ENCODE assay signal across 19 cellular contexts in the genomic region with DNA sequence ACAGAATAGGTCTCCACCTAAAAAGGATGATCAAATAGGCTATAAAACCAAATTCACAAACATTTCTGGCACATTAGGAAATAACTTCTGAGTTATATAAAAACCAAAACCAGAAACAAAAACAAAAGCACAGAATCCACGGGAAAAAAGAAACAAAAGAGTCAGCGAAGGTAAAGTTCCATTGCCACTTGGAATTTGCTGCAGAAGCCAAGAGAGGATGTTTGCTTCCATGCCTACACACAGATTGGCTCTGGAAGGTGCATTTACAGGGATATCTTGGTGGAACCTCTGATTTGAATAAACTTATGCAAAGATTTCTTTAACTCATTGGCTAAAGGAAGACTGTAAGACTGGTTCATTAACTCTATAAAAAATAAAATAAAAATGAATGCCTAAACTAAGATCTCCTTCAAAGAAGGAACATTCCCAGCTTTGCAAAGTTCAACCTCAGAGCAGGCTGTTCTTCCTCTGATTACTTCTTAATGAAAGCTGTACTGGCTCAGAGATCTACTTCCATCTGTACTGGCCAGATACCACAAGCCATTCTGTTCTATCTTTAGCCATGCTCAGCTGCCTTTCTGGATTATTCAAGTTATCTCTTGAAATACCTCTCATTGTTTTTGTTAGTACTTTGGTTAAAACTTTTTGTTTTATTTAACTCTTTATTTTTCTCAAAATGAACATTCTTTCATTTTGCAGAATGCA.
DNase-seq lines count a peak whose midpoint lies in the region; ATAC-seq and TF ChIP-seq lines count a peak whose summit lies in the region.
"Had no signal": no experiment of that assay in that cellular context is flagged by ENCODE, and none has a peak within 500 bp of the region (broad histone marks: within the 10 kb centered on the region; RNA-seq: fewer than 3 reads in every experiment).

No MANE protein-coding gene starts in this region.

- H3K9me2 ChIP-seq in Loucy (replicated peaks; ENCODE audit: low read depth, low read length) = no peaks in the 10 kb centered on the region

- H3K9me3 ChIP-seq in Loucy (ENCODE audit: insufficient read depth, low read depth, low read length) = no peaks in the 10 kb centered on the region
- H3K9me3 ChIP-seq: adrenal gland, right lobe of liver, SJCRH30 had no signal

- H3K27me3 Mint-ChIP-seq in stimulated activated memory B cell treated with anti-CD40 and anti-IgM and Interleukin-4, amounts not matched to agents 10 μg/mL and 1 μg/mL and 100 μg/mL, for 72 hours = no peaks in the 10 kb centered on the region
- H3K27me3 Mint-ChIP-seq: dendritic cell treated with granulocyte-macrophage colony-stimulating factor and Interleukin-4, amounts not matched to agents 40 ng/mL and 50 ng/mL, for 4 days had no signal

- H2AFZ ChIP-seq in Loucy (ENCODE audit: low read length) = peak overlapping the region; percentile 57; the same call in 1 of the 2 replicates

- H3F3A ChIP-seq in Loucy (ENCODE audit: low read depth) = no peaks in the 10 kb centered on the region

- H3K27ac Mint-ChIP-seq in stimulated activated memory B cell treated with anti-CD40 and anti-IgM and Interleukin-4, amounts not matched to agents 10 μg/mL and 1 μg/mL and 100 μg/mL, for 72 hours = no peak overlapping the region
- H3K27ac Mint-ChIP-seq: activated CD8-positive, alpha-beta T cell treated with anti-CD3 and anti-CD28 coated beads, Interleukin-2, amount 10 ng/mL, durations not matched to agents 7 days and 5 days; dendritic cell treated with granulocyte-macrophage colony-stimulating factor and Interleukin-4, amounts not matched to agents 40 ng/mL and 50 ng/mL, for 4 days had no signal

- no peak overlapping the region for H3K4me3 Mint-ChIP-seq in stimulated activated memory B cell treated with anti-CD40 and anti-IgM and Interleukin-4, amounts not matched to agents 10 μg/mL and 1 μg/mL and 100 μg/mL, for 72 hours
- H3K4me3 Mint-ChIP-seq: activated CD8-positive, alpha-beta T cell treated with anti-CD3 and anti-CD28 coated beads, Interleukin-2, amount 10 ng/mL, durations not matched to agents 7 days and 5 days; dendritic cell treated with granulocyte-macrophage colony-stimulating factor and Interleukin-4, amounts not matched to agents 40 ng/mL and 50 ng/mL, for 4 days; neural crest cell had no signal

- H3K4me1 ChIP-seq in Loucy (ENCODE audit: insufficient read depth, low read length, poor library complexity, severe bottlenecking) = peaks cover 10% of the 10 kb centered on the region
- H3K4me1 ChIP-seq: adrenal gland, right lobe of liver had no signal

- no peaks in the 10 kb centered on the region for H3K36me3 Mint-ChIP-seq in stimulated activated memory B cell treated with anti-CD40 and anti-IgM and Interleukin-4, amounts not matched to agents 10 μg/mL and 1 μg/mL and 100 μg/mL, for 72 hours

- H3K9me3 Mint-ChIP-seq in stimulated activated memory B cell treated with anti-CD40 and anti-IgM and Interleukin-4, amounts not matched to agents 10 μg/mL and 1 μg/mL and 100 μg/mL, for 72 hours = peaks cover 2% of the 10 kb centered on the region

- H3K79me2 ChIP-seq in Loucy (ENCODE audit: insufficient read depth, low read length) = no peaks in the 10 kb centered on the region

- ATAC-seq in stimulated activated memory B cell treated with anti-CD40 and anti-IgM and Interleukin-4, amounts not matched to agents 10 μg/mL and 1 μg/mL and 100 μg/mL, for 72 hours = no peak
- ATAC-seq: activated CD8-positive, alpha-beta T cell treated with anti-CD3 and anti-CD28 coated beads, Interleukin-2, amount 10 ng/mL, durations not matched to agents 7 days and 5 days; right lobe of liver had no signal

- peak overlapping the region; percentile 49 for H3K9ac ChIP-seq in Loucy (ENCODE audit: low read depth, low read length, poor library complexity, severe bottlenecking)

- no peaks in the 10 kb centered on the region for H3K27me3 ChIP-seq in Loucy (ENCODE audit: insufficient read depth, low read length, poor library complexity, severe bottlenecking)
- H3K27me3 ChIP-seq: adrenal gland, right lobe of liver, SJCRH30 had no signal

- no peaks in the 10 kb centered on the region for H3K36me3 ChIP-seq in Loucy (ENCODE audit: insufficient read depth, low read length)
- H3K36me3 ChIP-seq: adrenal gland, right lobe of liver, SJCRH30 had no signal

- TF ChIP-seq CTCF in Loucy (conservative IDR thresholded peaks at IDR 0.05; ENCODE audit: low read length) = no peak

- H3K4me1 Mint-ChIP-seq in stimulated activated memory B cell treated with anti-CD40 and anti-IgM and Interleukin-4, amounts not matched to agents 10 μg/mL and 1 μg/mL and 100 μg/mL, for 72 hours = no peaks in the 10 kb centered on the region

- DNase-seq in AG08395 (ENCODE audit: low spot score) (peak; percentile 12), astrocyte of the hippocampus (ENCODE audit: low read depth, low spot score) (peak; percentile 86), iris pigment epithelial cell (ENCODE audit: low read depth) (peak; percentile 60), activated T-cell treated with anti-CD3 and anti-CD28 coated beads for 4 hours (no peak), middle frontal gyrus (ENCODE audit: extremely low spot score, low spot score) (no peak), AML-193 (lab: John Stamatoyannopoulos, UW) (no peak)
- DNase-seq: activated CD8-positive, alpha-beta T cell treated with anti-CD3 and anti-CD28 coated beads, Interleukin-2, amount 10 ng/mL, durations not matched to agents 7 days and 5 days; adrenal gland; NCI-H1048; NK-92 treated with Interleukin-12 subunit alpha and Interleukin-12 subunit beta, amount 100 ng/mL, for 24 hours; right lobe of liver; stimulated activated CD4-positive, alpha-beta T cell treated with anti-CD3 and anti-CD28 coated beads, Interleukin-4, amount 100 ng/mL, for 4 hours; trophoblast cell had no signal

- peak overlapping the region; percentile 3 for H3K4me3 ChIP-seq in Loucy (ENCODE audit: low read length, poor library complexity, severe bottlenecking)
- H3K4me3 ChIP-seq: adrenal gland, lung, right lobe of liver, SJCRH30 had no signal

- H3K4me2 ChIP-seq in Loucy (ENCODE audit: low read depth, low read length, poor library complexity, severe bottlenecking) = peak overlapping the region; percentile 3

- H4K20me1 ChIP-seq in Loucy (ENCODE audit: insufficient read depth, low read length, poor library complexity, severe bottlenecking) = no peaks in the 10 kb centered on the region

Comparison
In these comparisons a context has a peak if more than half of its experiments do, and no peak if none do; other contexts are left out.
1. DNase-seq: peak in AG08395 (single experiment), astrocyte of the hippocampus (single experiment) and iris pigment epithelial cell (single experiment); none in activated T-cell treated with anti-CD3 and anti-CD28 coated beads for 4 hours (single experiment), middle frontal gyrus (single experiment) and AML-193 (0 of 2).